In genomic region chr5:133025804-133026663, GRCh38 we compare ENCODE assay signal across 8 cellular contexts.
A peak's percentile ranks its signal among the peaks of the same experiment; 100 is the strongest.
DNase-seq lines count a peak whose midpoint lies in the region; ATAC-seq and TF ChIP-seq lines count a peak whose summit lies in the region.

ZCCHC10 (minus strand) TSS chr5:133026549; CDS start chr5:133026537, 12 bp downstream.

- no peak for TF ChIP-seq CTCF in AG09309 (IDR thresholded peaks at IDR 0.05; ENCODE audit: control insufficient read depth, insufficient read depth, low read depth, low read length, missing control alignments)

- ATAC-seq in GM19035 (IDR thresholded peaks at IDR 0.05; ENCODE audit: unreplicated experiment) (peak; percentile 96), HG03342 (IDR thresholded peaks at IDR 0.05; ENCODE audit: unreplicated experiment) (peak; percentile 96)

- peak within 1 kb of the TSS; percentile 92 for H3K4me3 ChIP-seq in AG09309 (ENCODE audit: control insufficient read depth, low read depth, low read length)

- DNase-seq in AG09309 (ENCODE audit: low read depth) (peak; percentile 48), NCI-H446 (lab: John Stamatoyannopoulos, UW) (peak; percentile 78 to 93), iris pigment epithelial cell (ENCODE audit: low read depth) (peak; percentile 95)
- peak; percentile 82 for DNase-seq in activated CD4-positive, CD25-positive, alpha-beta regulatory T cell treated with anti-CD3 and anti-CD28 coated beads, Interleukin-2, amount 50 U/mL, for 16 hours (ENCODE audit: low read depth, low spot score)
- DNase-seq in central memory CD4-positive, alpha-beta T cell = peak; percentile 86
- DNase-seq in stimulated activated CD4-positive, alpha-beta T cell treated with anti-CD3 and anti-CD28 coated beads, Interleukin-12 subunit alpha, Interleukin-12 subunit beta, amount 100 ng/mL, for 24 hours (ENCODE audit: low read depth in 2 of 2) = peak; percentile 84 to 90

Comparison
In these comparisons a context has a peak if more than half of its experiments do, and no peak if none do; other contexts are left out.
1. Peak in every context shown above with its lines: DNase-seq, ATAC-seq and H3K4me3 ChIP-seq.